9 cellular contexts compared by ENCODE assay signal in genomic region chr19:1360818-1361461, GRCh38. TPM values are rescaled to one million over a fixed set of nuclear protein-coding genes. Genes with fewer than 3 reads are reported as not detected.
DNase-seq lines count a peak whose midpoint lies in the region; ATAC-seq and TF ChIP-seq lines count a peak whose summit lies in the region.
"Had no signal": no experiment of that assay in that cellular context is flagged by ENCODE, and none has a peak within 500 bp of the region (broad histone marks: within the 10 kb centered on the region; RNA-seq: fewer than 3 reads in every experiment).

No MANE protein-coding gene starts in this region.

- no peak for TF ChIP-seq EP300 in stomach (IDR thresholded peaks at IDR 0.05)

- H3K27me3 ChIP-seq in hepatocyte (no peaks in the 10 kb centered on the region), stomach (no peaks in the 10 kb centered on the region)

- WGBS in hepatocyte (ENCODE audit: low lambda C conversion rate, missing lambda C conversion rate): 60% methylated on average over 31 of the region's 31 CpGs
- 50 to 64% (median 59%) methylated on average over 23 to 31 of the region's 31 CpGs for WGBS in stomach, 5 donors

- no peaks in the 10 kb centered on the region for H3K27me3 Mint-ChIP-seq in HFFc6 (ENCODE audit: insufficient read depth)

- peak overlapping the region; percentile 87 for H3K27ac Mint-ChIP-seq in HFFc6

- H3K4me1 Mint-ChIP-seq in HFFc6 (ENCODE audit: low read depth): peaks cover 48% of the 10 kb centered on the region

- ATAC-seq in GM18858 (IDR thresholded peaks at IDR 0.05; ENCODE audit: unreplicated experiment): no peak
- ATAC-seq in HG03565 (IDR thresholded peaks at IDR 0.05; ENCODE audit: unreplicated experiment): no peak

- peak overlapping the region; percentile 87 for H3K27ac ChIP-seq in angular gyrus (ENCODE audit: low read depth, low read length)
- H3K27ac ChIP-seq in hepatocyte: peak overlapping the region; percentile 11
- H3K27ac ChIP-seq in stomach: peak overlapping the region; percentile 43 to 78 (median 65)
- H3K27ac ChIP-seq: KMS-11 had no signal

- peaks cover 30% of the 10 kb centered on the region for H3K36me3 Mint-ChIP-seq in HFFc6 (ENCODE audit: low read depth)

- peaks cover 16% of the 10 kb centered on the region for H3K79me2 ChIP-seq in hepatocyte

- H3K36me3 ChIP-seq in hepatocyte (replicated peaks; ENCODE audit: insufficient read depth, low read depth) (no peaks in the 10 kb centered on the region), stomach (peaks cover 13 to 87% (median 84%) of the 10 kb centered on the region in 4 donors)

- no peaks in the 10 kb centered on the region for H3K9me3 ChIP-seq in hepatocyte (ENCODE audit: low read depth)
- no peaks in the 10 kb centered on the region for H3K9me3 ChIP-seq in stomach

- H3K9me3 Mint-ChIP-seq in HFFc6: no peaks in the 10 kb centered on the region

- DNase-seq in HFFc6 (peak; percentile 76), hepatocyte (ENCODE audit: low spot score) (peak; percentile 37), stomach (no peak), NCI-H1436 (lab: John Stamatoyannopoulos, UW) (no peak)
- no peak for DNase-seq in activated effector memory CD4-positive, alpha-beta T cell treated with Interleukin-2 at 50 U/mL for 16 hours

- H3K9me2 ChIP-seq in hepatocyte (replicated peaks; ENCODE audit: insufficient read depth): no peaks in the 10 kb centered on the region

- peak overlapping the region; percentile 83 for H3K4me3 Mint-ChIP-seq in HFFc6

- H3K4me3 ChIP-seq in hepatocyte: no peak overlapping the region
- peak overlapping the region; percentile 9 to 28 (median 20) for H3K4me3 ChIP-seq in stomach

- no peak overlapping the region for H2AFZ ChIP-seq in hepatocyte

- peak overlapping the region; percentile 51 for H3K4me2 ChIP-seq in hepatocyte
- H3K4me2 ChIP-seq: KMS-11 had no signal

- intact Hi-C loops in stomach (cut with DNase I; ENCODE audit: low total_unique reads): loop anchor here (10.0 kb wide), 1 partner anchor 76 kb away; the partner anchor contains the start of gene EFNA2

- TF ChIP-seq CTCF in HFFc6 (IDR thresholded peaks at IDR 0.05) (no peak), hepatocyte (IDR thresholded peaks at IDR 0.05; ENCODE audit: poor library complexity) (no peak), stomach (IDR thresholded peaks at IDR 0.05) (no peak)

- TF ChIP-seq POLR2A in stomach (IDR thresholded peaks at IDR 0.05): no peak

- H4K20me1 ChIP-seq in hepatocyte (ENCODE audit: insufficient read depth, poor library complexity, severe bottlenecking): peaks cover 8% of the 10 kb centered on the region

- H3K4me1 ChIP-seq in hepatocyte (ENCODE audit: insufficient read depth): peaks cover 14% of the 10 kb centered on the region
- H3K4me1 ChIP-seq in stomach: peaks cover 21 to 44% (median 29%) of the 10 kb centered on the region in 4 donors

RNA-seq across cellular contexts. Expression of gene NDUFS7, which starts 22.8 kb away (rescaled TPM):
- 100 to 1,000 TPM in 2 of 6 experiments, 10 to 100 TPM in 4; 91.9 to 105 (median 97.6) TPM for total RNA-seq in HFFc6 (2021; fragmentation: NEBNext Ultra II Directional; extraction: Animal tissue kit (Norgen Biotek cat#: 25700))
- total RNA-seq in hepatocyte (81.6 and 130 TPM in 2 replicates), stomach (100 to 1,000 TPM in 3 of 5 donors, 10 to 100 TPM in 2; 31.6 to 217 (median 102) TPM)
- polyA plus RNA-seq in hepatocyte (270 and 276 TPM in 2 replicates), stomach (100 to 1,000 TPM; 107 to 169 (median 138) TPM)

RNA-seq across cellular contexts. Expression of gene GAMT, which starts 40.4 kb away (rescaled TPM):
- 10 to 100 TPM; 55.2 to 71.3 (median 67.7) TPM for total RNA-seq in HFFc6 (2021; fragmentation: NEBNext Ultra II Directional; extraction: Animal tissue kit (Norgen Biotek cat#: 25700))
- total RNA-seq in hepatocyte (121 and 122 TPM in 2 replicates), stomach (10 to 100 TPM in 1 of 5 donors, 1 to 10 TPM in 2, not detected in 2; 2.6 to 15.6 (median 4.5) TPM)
- polyA plus RNA-seq in hepatocyte (148 and 170 TPM in 2 replicates), stomach (100 to 1,000 TPM in 1 of 3 donors, 10 to 100 TPM in 2; 26.8 to 102 (median 55.3) TPM)

RNA-seq across cellular contexts. Expression of gene DAZAP1, which starts 46.4 kb away (rescaled TPM):
- 100 to 1,000 TPM in 4 of 6 experiments, 10 to 100 TPM in 2; 87.2 to 109 (median 103) TPM for total RNA-seq in HFFc6 (2021; fragmentation: NEBNext Ultra II Directional; extraction: Animal tissue kit (Norgen Biotek cat#: 25700))
- total RNA-seq in hepatocyte (42.4 and 46.8 TPM in 2 replicates), stomach (100 to 1,000 TPM in 1 of 5 donors, 10 to 100 TPM in 4; 21.4 to 124 (median 42.5) TPM)
- polyA plus RNA-seq in hepatocyte (35.8 and 37.9 TPM in 2 replicates), stomach (10 to 100 TPM; 55.9 to 68.1 (median 63.4) TPM)

Comparison
In these comparisons a context has a peak if more than half of its experiments do, and no peak if none do; other contexts are left out.
1. DNase-seq: peak in HFFc6 (single experiment) and hepatocyte (single experiment); none in stomach (single experiment), NCI-H1436 (single experiment) and activated effector memory CD4-positive, alpha-beta T cell treated with Interleukin-2 at 50 U/mL for 16 hours (single experiment).
2. H3K27ac ChIP-seq: peak in every context shown above with its lines; median percentile 87 in angular gyrus; 65 in stomach; 11 in hepatocyte.